Comparison of ENCODE assay signal across 9 cellular contexts in genomic region chr3:183180105-183180763, GRCh38. TPM values are rescaled to one million over a fixed set of nuclear protein-coding genes. Genes with fewer than 3 reads are reported as not detected.
DNase-seq lines count a peak whose midpoint lies in the region; ATAC-seq and TF ChIP-seq lines count a peak whose summit lies in the region.
"Had no signal": no experiment of that assay in that cellular context is flagged by ENCODE, and none has a peak within 500 bp of the region (broad histone marks: within the 10 kb centered on the region; RNA-seq: fewer than 3 reads in every experiment).

No MANE protein-coding gene starts in this region.

- CTCF ChIA-PET in activated CD4-positive, alpha-beta memory T cell treated with anti-CD3 and anti-CD28 coated beads, Interleukin-2, amount 10 ng/mL, durations not matched to agents 7 days and 5 days (lab: Charles Lee) = interaction anchor here (2.4 kb wide), 1 partner anchor 57 kb away, joined by 7 read pairs; no protein-coding TSS in a partner anchor
- CTCF ChIA-PET in activated CD4-positive, alpha-beta memory T cell treated with anti-CD3 and anti-CD28 coated beads for 36 hours (lab: Charles Lee) = interaction anchor here (1.8 to 2.9 kb wide), 3 partner anchors 55 to 203 kb away, joined by 5 to 23 read pairs (median 14); no protein-coding TSS in a partner anchor
- CTCF ChIA-PET in WTC11 (lab: Charles Lee) = interaction anchor here (0.6 to 2.4 kb wide), 10 partner anchors 8 to 861 kb away, joined by 3 to 17 read pairs (median 7); partner anchors contain the start of genes B3GNT5 and LAMP3

- H3K36me3 Mint-ChIP-seq in activated CD4-positive, alpha-beta memory T cell treated with anti-CD3 and anti-CD28 coated beads, Interleukin-2, amount 10 ng/mL, durations not matched to agents 7 days and 5 days (ENCODE audit: low read depth) = no peaks in the 10 kb centered on the region
- no peaks in the 10 kb centered on the region for H3K36me3 Mint-ChIP-seq in activated CD4-positive, alpha-beta memory T cell treated with anti-CD3 and anti-CD28 coated beads for 36 hours
- H3K36me3 Mint-ChIP-seq in WTC11 (no peaks in the 10 kb centered on the region), glutamatergic neuron (ENCODE audit: unreplicated experiment) (no peaks in the 10 kb centered on the region)

- ATAC-seq in WTC11 = peak; percentile 5; the same call in 1 of the 2 replicates
- ATAC-seq in sciatic nerve = peak; percentile 64
- no peak for ATAC-seq in HG02763 (IDR thresholded peaks at IDR 0.05; ENCODE audit: unreplicated experiment)
- ATAC-seq in GM21619 (IDR thresholded peaks at IDR 0.05; ENCODE audit: unreplicated experiment) = no peak
- no peak for ATAC-seq in HG03280 (IDR thresholded peaks at IDR 0.05; ENCODE audit: unreplicated experiment)

- no peaks in the 10 kb centered on the region for H3K9me3 Mint-ChIP-seq in activated CD4-positive, alpha-beta memory T cell treated with anti-CD3 and anti-CD28 coated beads, Interleukin-2, amount 10 ng/mL, durations not matched to agents 7 days and 5 days
- H3K9me3 Mint-ChIP-seq in activated CD4-positive, alpha-beta memory T cell treated with anti-CD3 and anti-CD28 coated beads for 36 hours = no peaks in the 10 kb centered on the region
- H3K9me3 Mint-ChIP-seq in WTC11 = no peaks in the 10 kb centered on the region
- H3K9me3 Mint-ChIP-seq in glutamatergic neuron (ENCODE audit: unreplicated experiment) = peaks cover 3% of the 10 kb centered on the region

- intact Hi-C loops in activated CD4-positive, alpha-beta memory T cell treated with anti-CD3 and anti-CD28 coated beads for 36 hours (cut with micrococcal nuclease) = loop anchor here (5.0 kb wide), 1 partner anchor 72 kb away; the partner anchor contains the start of gene B3GNT5
- intact Hi-C loops in sciatic nerve (cut with DNase I) = loop anchor here (10.0 kb wide), 1 partner anchor 45 kb away; no protein-coding TSS in a partner anchor

- H3K27me3 Mint-ChIP-seq in activated CD4-positive, alpha-beta memory T cell treated with anti-CD3 and anti-CD28 coated beads, Interleukin-2, amount 10 ng/mL, durations not matched to agents 7 days and 5 days = peaks cover 28% of the 10 kb centered on the region
- peaks cover 16% of the 10 kb centered on the region for H3K27me3 Mint-ChIP-seq in activated CD4-positive, alpha-beta memory T cell treated with anti-CD3 and anti-CD28 coated beads for 36 hours
- H3K27me3 Mint-ChIP-seq in WTC11 (ENCODE audit: low read depth) (peaks cover 49% of the 10 kb centered on the region), glutamatergic neuron (ENCODE audit: unreplicated experiment) (peaks cover 20% of the 10 kb centered on the region)

- H3K27ac Mint-ChIP-seq in activated CD4-positive, alpha-beta memory T cell treated with anti-CD3 and anti-CD28 coated beads, Interleukin-2, amount 10 ng/mL, durations not matched to agents 7 days and 5 days = no peak overlapping the region
- H3K27ac Mint-ChIP-seq in activated CD4-positive, alpha-beta memory T cell treated with anti-CD3 and anti-CD28 coated beads for 36 hours = no peak overlapping the region
- H3K27ac Mint-ChIP-seq in WTC11 = no peak overlapping the region
- H3K27ac Mint-ChIP-seq in glutamatergic neuron (ENCODE audit: unreplicated experiment) = no peak overlapping the region

- POLR2A ChIA-PET in activated CD4-positive, alpha-beta memory T cell treated with anti-CD3 and anti-CD28 coated beads, Interleukin-2, amount 10 ng/mL, durations not matched to agents 7 days and 5 days (lab: Charles Lee) = no interaction called here
- POLR2A ChIA-PET in activated CD4-positive, alpha-beta memory T cell treated with anti-CD3 and anti-CD28 coated beads for 36 hours (lab: Charles Lee) = no interaction called here
- POLR2A ChIA-PET in WTC11 (lab: Charles Lee) = no interaction called here

- peaks cover 12% of the 10 kb centered on the region for H3K4me1 Mint-ChIP-seq in activated CD4-positive, alpha-beta memory T cell treated with anti-CD3 and anti-CD28 coated beads, Interleukin-2, amount 10 ng/mL, durations not matched to agents 7 days and 5 days
- H3K4me1 Mint-ChIP-seq in activated CD4-positive, alpha-beta memory T cell treated with anti-CD3 and anti-CD28 coated beads for 36 hours (ENCODE audit: low read depth) = peaks cover 6% of the 10 kb centered on the region
- H3K4me1 Mint-ChIP-seq in WTC11 (peaks cover 9% of the 10 kb centered on the region), glutamatergic neuron (ENCODE audit: low read depth, unreplicated experiment) (peaks cover 2% of the 10 kb centered on the region)

- DNase-seq in activated CD4-positive, alpha-beta memory T cell treated with anti-CD3 and anti-CD28 coated beads, Interleukin-2, amount 10 ng/mL, durations not matched to agents 7 days and 5 days = no peak
- DNase-seq in activated CD4-positive, alpha-beta memory T cell treated with anti-CD3 and anti-CD28 coated beads for 36 hours = no peak
- no peak for DNase-seq in WTC11 (ENCODE audit: low spot score)
- peak; percentile 27 for DNase-seq in glutamatergic neuron
- DNase-seq in sciatic nerve (ENCODE audit: low spot score) = no peak
- DNase-seq: sigmoid colon had no signal

- TF ChIP-seq CTCF in WTC11 (IDR thresholded peaks at IDR 0.05) = no peak
- no peak for TF ChIP-seq CTCF in glutamatergic neuron (IDR thresholded peaks at IDR 0.05; ENCODE audit: partially characterized antibody, unreplicated experiment)

- peak overlapping the region; percentile 6 for H3K4me3 Mint-ChIP-seq in activated CD4-positive, alpha-beta memory T cell treated with anti-CD3 and anti-CD28 coated beads, Interleukin-2, amount 10 ng/mL, durations not matched to agents 7 days and 5 days
- no peak overlapping the region for H3K4me3 Mint-ChIP-seq in activated CD4-positive, alpha-beta memory T cell treated with anti-CD3 and anti-CD28 coated beads for 36 hours
- H3K4me3 Mint-ChIP-seq in WTC11 (peak overlapping the region; percentile 71), glutamatergic neuron (ENCODE audit: unreplicated experiment) (no peak overlapping the region)

TF ChIP-seq in WTC11, 78 proteins besides CTCF, POLR2A, EP300 and RAD21:
- TF ChIP-seq RORB (CRISPR knock-in tag; IDR thresholded peaks at IDR 0.05) = no peak
- TF ChIP-seq MXD4 (CRISPR knock-in tag; IDR thresholded peaks at IDR 0.05; ENCODE audit: borderline replicate concordance) = no peak
- no peak for TF ChIP-seq ARID4B (CRISPR knock-in tag; IDR thresholded peaks at IDR 0.05; ENCODE audit: borderline replicate concordance)
- no peak for TF ChIP-seq ZSCAN18 (CRISPR knock-in tag; IDR thresholded peaks at IDR 0.05)
- no peak for TF ChIP-seq ZNF317 (CRISPR knock-in tag; IDR thresholded peaks at IDR 0.05; ENCODE audit: borderline replicate concordance, low read depth)

RNA-seq across cellular contexts. Expression of gene LAMP3, which starts 17.7 kb away (rescaled TPM):
- 10 to 100 TPM; 13.6 to 13.8 TPM for total RNA-seq in activated CD4-positive, alpha-beta memory T cell treated with anti-CD3 and anti-CD28 coated beads, Interleukin-2, amount 10 ng/mL, durations not matched to agents 7 days and 5 days
- total RNA-seq in activated CD4-positive, alpha-beta memory T cell treated with anti-CD3 and anti-CD28 coated beads for 36 hours = 1 to 10 TPM; 7.9 to 8.0 TPM
- total RNA-seq in WTC11 (2021) = 0.39 to 0.53 TPM (median 0.44 TPM) in 3 replicates
- 1.4 TPM for total RNA-seq in glutamatergic neuron (ENCODE audit: unreplicated experiment)
- 0.31 TPM for total RNA-seq in sciatic nerve
- total RNA-seq: sigmoid colon had no signal

Comparison
In these comparisons a context has a peak if more than half of its experiments do, and no peak if none do; other contexts are left out.
1. H3K4me3 Mint-ChIP-seq: peak in activated CD4-positive, alpha-beta memory T cell treated with anti-CD3 and anti-CD28 coated beads, Interleukin-2, amount 10 ng/mL, durations not matched to agents 7 days and 5 days (single experiment) and WTC11 (single experiment); none in activated CD4-positive, alpha-beta memory T cell treated with anti-CD3 and anti-CD28 coated beads for 36 hours (single experiment) and glutamatergic neuron (single experiment).
2. ATAC-seq: peak in WTC11 (single experiment) and sciatic nerve (single experiment); none in HG02763 (single experiment), GM21619 (single experiment) and HG03280 (single experiment).